Comparison of ENCODE assay signal across 8 cellular contexts in the genomic region with DNA sequence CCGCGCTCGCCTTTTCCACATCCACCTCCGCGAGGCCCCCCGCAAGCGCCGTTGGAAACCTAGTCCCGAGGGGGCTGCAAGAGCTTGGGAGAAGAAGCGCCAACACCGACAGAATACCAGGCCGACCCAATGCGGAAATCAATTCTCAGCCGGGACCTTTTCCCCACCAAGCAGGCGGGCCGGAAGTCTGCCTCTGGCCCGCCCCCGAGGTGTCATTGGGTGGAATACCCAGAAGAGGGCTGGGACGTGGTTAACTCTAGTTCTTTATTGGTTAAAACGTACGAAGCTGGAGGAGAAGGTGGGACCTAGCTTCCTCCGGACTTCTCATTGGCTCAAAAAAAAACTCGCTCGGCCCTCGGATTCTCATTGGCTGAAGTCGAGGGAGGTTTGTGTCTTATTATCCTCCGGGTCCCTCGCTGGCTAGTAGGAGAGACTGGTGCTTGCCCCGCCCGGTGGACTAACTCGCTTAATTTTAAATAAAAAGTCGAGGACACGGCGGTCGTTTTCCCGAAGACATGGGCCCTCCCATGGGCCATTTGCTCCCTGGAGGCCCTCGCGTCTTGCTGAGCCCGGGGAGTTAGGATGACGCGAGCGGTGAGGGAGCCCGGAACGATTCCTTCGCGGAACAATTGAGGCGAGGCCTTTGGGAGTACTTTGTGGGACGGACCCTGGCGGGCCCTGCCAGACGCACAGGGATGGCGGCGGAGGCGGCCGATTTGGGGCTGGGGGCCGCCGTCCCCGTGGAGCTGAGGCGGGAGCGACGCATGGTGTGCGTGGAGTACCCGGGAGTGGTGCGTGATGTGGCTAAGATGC. TPM values are rescaled to one million over a fixed set of nuclear protein-coding genes. Genes with fewer than 3 reads are reported as not detected.
DNase-seq lines count a peak whose midpoint lies in the region; ATAC-seq lines count a peak whose summit lies in the region.

A gene with protein sequence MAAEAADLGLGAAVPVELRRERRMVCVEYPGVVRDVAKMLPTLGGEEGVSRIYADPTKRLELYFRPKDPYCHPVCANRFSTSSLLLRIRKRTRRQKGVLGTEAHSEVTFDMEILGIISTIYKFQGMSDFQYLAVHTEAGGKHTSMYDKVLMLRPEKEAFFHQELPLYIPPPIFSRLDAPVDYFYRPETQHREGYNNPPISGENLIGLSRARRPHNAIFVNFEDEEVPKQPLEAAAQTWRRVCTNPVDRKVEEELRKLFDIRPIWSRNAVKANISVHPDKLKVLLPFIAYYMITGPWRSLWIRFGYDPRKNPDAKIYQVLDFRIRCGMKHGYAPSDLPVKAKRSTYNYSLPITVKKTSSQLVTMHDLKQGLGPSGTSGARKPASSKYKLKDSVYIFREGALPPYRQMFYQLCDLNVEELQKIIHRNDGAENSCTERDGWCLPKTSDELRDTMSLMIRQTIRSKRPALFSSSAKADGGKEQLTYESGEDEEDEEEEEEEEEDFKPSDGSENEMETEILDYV (plus strand): TSS at position 681 of the 813 bp plus-strand sequence. CDS start 15 bp downstream, at position 696.

- H3K4me3 ChIP-seq in GM08714 (ENCODE audit: low read length): peak within 1 kb of the TSS; percentile 89

- H3K27ac Mint-ChIP-seq in activated naive CD4-positive, alpha-beta T cell treated with anti-CD3 and anti-CD28 coated beads, Interleukin-2, amount 50 U/mL, for 72 hours: peak within 1 kb of the TSS; percentile 92 to 100

- H3K9me3 Mint-ChIP-seq in activated naive CD4-positive, alpha-beta T cell treated with anti-CD3 and anti-CD28 coated beads, Interleukin-2, amount 50 U/mL, for 72 hours: peaks cover 0 to 4% of the 10 kb centered on the region in 2 donors

- ATAC-seq in HG02610 (IDR thresholded peaks at IDR 0.05; ENCODE audit: unreplicated experiment): peak; percentile 94
- peak; percentile 97 to 98 for ATAC-seq in activated naive CD4-positive, alpha-beta T cell treated with anti-CD3 and anti-CD28 coated beads, Interleukin-2, amount 50 U/mL, for 72 hours

- H3K27ac ChIP-seq in temporal lobe (ENCODE audit: low read depth, low read length): peak within 1 kb of the TSS; percentile 53

- DNase-seq in NCI-H1092 treated with DMSO at 0.1 percent for 48 hours (lab: John Stamatoyannopoulos, UW): peak; percentile 100
- DNase-seq in SKM-1 (lab: John Stamatoyannopoulos, UW; ENCODE audit: unreplicated experiment): peak; percentile 99
- DNase-seq in activated naive CD4-positive, alpha-beta T cell treated with anti-CD3 and anti-CD28 coated beads, Interleukin-2, amount 50 U/mL, for 72 hours (ENCODE audit: low spot score in 2 of 2): peak; percentile 87 to 93
- peak; percentile 99 for DNase-seq in glomerular endothelial cell (ENCODE audit: extremely low read depth, low read depth, low spot score)
- DNase-seq in occipital lobe (lab: John Stamatoyannopoulos, UW): peak; percentile 95

- peaks cover 21 to 30% of the 10 kb centered on the region in 2 donors for H3K36me3 Mint-ChIP-seq in activated naive CD4-positive, alpha-beta T cell treated with anti-CD3 and anti-CD28 coated beads, Interleukin-2, amount 50 U/mL, for 72 hours

RNA-seq across cellular contexts. Expression of the gene that starts here (rescaled TPM):
- 100 to 1,000 TPM; 104 to 194 TPM for total RNA-seq in activated naive CD4-positive, alpha-beta T cell treated with anti-CD3 and anti-CD28 coated beads, Interleukin-2, amount 50 U/mL, for 72 hours
- 60.6 and 72.7 TPM in 2 replicates for total RNA-seq in glomerular endothelial cell
- total RNA-seq in occipital lobe: 29.2 TPM
- 23.8 TPM for total RNA-seq in temporal lobe

Comparison
In these comparisons a context has a peak if more than half of its experiments do, and no peak if none do; other contexts are left out.
1. Peak in every context shown above with its lines: DNase-seq, ATAC-seq, H3K4me3 ChIP-seq and H3K27ac ChIP-seq.